ENCODE assay signal across 9 cellular contexts in the genomic region with DNA sequence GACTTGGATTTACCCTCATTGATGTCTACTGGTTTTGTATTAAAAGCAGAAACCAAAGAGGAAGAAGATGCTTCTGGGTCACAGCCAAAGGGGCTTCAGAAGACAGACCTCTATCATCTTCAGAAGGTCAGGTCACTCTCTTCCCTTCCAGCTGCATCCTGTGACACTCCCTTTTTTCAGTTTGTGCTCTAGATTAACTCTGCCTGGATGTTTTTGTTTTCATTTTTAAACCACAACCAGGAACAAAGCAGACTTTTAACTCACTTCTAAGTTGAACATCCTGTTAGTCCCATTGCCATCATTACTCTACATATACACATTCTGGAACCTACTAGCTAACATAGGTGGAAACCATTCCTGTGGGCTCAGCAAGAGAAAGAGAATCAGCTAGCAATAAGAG. TPM values are rescaled to one million over a fixed set of nuclear protein-coding genes. Genes with fewer than 3 reads are reported as not detected.
DNase-seq lines count a peak whose midpoint lies in the region; ATAC-seq and TF ChIP-seq lines count a peak whose summit lies in the region.
"Had no signal": no experiment of that assay in that cellular context is flagged by ENCODE, and none has a peak within 500 bp of the region (broad histone marks: within the 10 kb centered on the region; RNA-seq: fewer than 3 reads in every experiment).

No MANE protein-coding gene starts in this region.

- no peak overlapping the region for H3K4me3 ChIP-seq in fibroblast of villous mesenchyme (ENCODE audit: low read depth, low read length)
- no peak overlapping the region for H3K4me3 ChIP-seq in stomach
- no peak overlapping the region for H3K4me3 ChIP-seq in upper lobe of left lung
- H3K4me3 ChIP-seq in effector memory CD4-positive, alpha-beta T cell (ENCODE audit: insufficient read depth, low read depth, low read length, poor library complexity, severe bottlenecking) = no peak overlapping the region

- intact Hi-C loops in stomach (cut with DNase I; ENCODE audit: low total_unique reads) = no loop called here

- H3K27ac ChIP-seq in stomach (no peak overlapping the region), upper lobe of left lung (no peak overlapping the region)
- no peak overlapping the region for H3K27ac ChIP-seq in effector memory CD4-positive, alpha-beta T cell (ENCODE audit: insufficient read depth, low read length, poor library complexity, severe bottlenecking)

- ATAC-seq in GM18870 (IDR thresholded peaks at IDR 0.05; ENCODE audit: unreplicated experiment) (peak; percentile 86), GM21737 (IDR thresholded peaks at IDR 0.05; ENCODE audit: unreplicated experiment) (peak; percentile 84), upper lobe of left lung (ENCODE audit: low FRiP score in 2 of 2) (no peak)
- ATAC-seq: left cardiac atrium had no signal

- TF ChIP-seq CTCF in fibroblast of villous mesenchyme (IDR thresholded peaks at IDR 0.05; ENCODE audit: insufficient read depth, low read depth, low read length) (no peak), stomach (IDR thresholded peaks at IDR 0.05) (no peak), upper lobe of left lung (IDR thresholded peaks at IDR 0.05) (no peak)

- H3K36me3 ChIP-seq in stomach (peaks cover 0 to 35% (median 14%) of the 10 kb centered on the region in 4 donors), upper lobe of left lung (peaks cover 0 to 26% (median 3%) of the 10 kb centered on the region in 4 donors)
- H3K36me3 ChIP-seq in effector memory CD4-positive, alpha-beta T cell (ENCODE audit: control insufficient read depth, insufficient read depth, low read length) = no peaks in the 10 kb centered on the region

- peaks cover 0 to 27% (median 10%) of the 10 kb centered on the region in 4 donors for H3K4me1 ChIP-seq in stomach
- H3K4me1 ChIP-seq in upper lobe of left lung = no peaks in the 10 kb centered on the region
- peaks cover 10% of the 10 kb centered on the region for H3K4me1 ChIP-seq in effector memory CD4-positive, alpha-beta T cell (ENCODE audit: control insufficient read depth, insufficient read depth, low read length, poor library complexity, severe bottlenecking)

- H3K9me3 ChIP-seq in stomach (no peaks in the 10 kb centered on the region), upper lobe of left lung (no peaks in the 10 kb centered on the region)
- H3K9me3 ChIP-seq in effector memory CD4-positive, alpha-beta T cell (ENCODE audit: control insufficient read depth, low read length) = no peaks in the 10 kb centered on the region

- TF ChIP-seq EP300 in stomach (IDR thresholded peaks at IDR 0.05) (no peak), upper lobe of left lung (IDR thresholded peaks at IDR 0.05) (no peak)

- peak; percentile 23 for DNase-seq in HT1080 (ENCODE audit: low read depth)
- DNase-seq in fibroblast of villous mesenchyme (ENCODE audit: low read depth) = peak; percentile 30
- no peak for DNase-seq in stomach
- no peak for DNase-seq in stimulated activated CD4-positive, alpha-beta T cell treated with anti-CD3 and anti-CD28 coated beads, Interleukin-2, amount 100 ng/mL, for 24 hours
- DNase-seq in upper lobe of left lung = no peak
- no peak for DNase-seq in effector memory CD4-positive, alpha-beta T cell
- DNase-seq: left cardiac atrium had no signal

- TF ChIP-seq POLR2A in stomach (IDR thresholded peaks at IDR 0.05) (no peak), upper lobe of left lung (IDR thresholded peaks at IDR 0.05) (no peak)

- H3K27me3 ChIP-seq in stomach (no peaks in the 10 kb centered on the region), upper lobe of left lung (no peaks in the 10 kb centered on the region)
- H3K27me3 ChIP-seq in effector memory CD4-positive, alpha-beta T cell (replicated peaks; ENCODE audit: control insufficient read depth, insufficient read depth, low read length, poor library complexity, severe bottlenecking) = no peaks in the 10 kb centered on the region

RNA-seq across cellular contexts. Expression of gene AKIRIN2, which starts 45.2 kb away (rescaled TPM):
- 19.4 and 32.4 TPM in 2 replicates for total RNA-seq in HT1080 (2014; rRNA removed; shearing (Covaris generic))
- polyA plus RNA-seq in HT1080 (2015; cell fraction: cytosol; rRNA removed) = 79.7 and 87.3 TPM in 2 replicates
- polyA plus RNA-seq in HT1080 (2015; cell fraction: nucleus; rRNA removed) = 71.7 and 86.0 TPM in 2 replicates
- 13.9 and 17.7 TPM in 2 replicates for total RNA-seq in fibroblast of villous mesenchyme
- total RNA-seq in stomach = 10 to 100 TPM in 2 of 5 donors, 1 to 10 TPM in 2, under 1 TPM in 1; 0.58 to 49.0 (median 5.8) TPM
- polyA plus RNA-seq in stomach = 10 to 100 TPM; 13.0 to 20.3 (median 18.0) TPM
- total RNA-seq in upper lobe of left lung = 10 to 100 TPM; 42.3 to 87.0 (median 57.2) TPM

Comparison
In these comparisons a context has a peak if more than half of its experiments do, and no peak if none do; other contexts are left out.
1. ATAC-seq: peak in GM18870 (single experiment) and GM21737 (single experiment); none in upper lobe of left lung (0 of 2).
2. DNase-seq: peak in HT1080 (single experiment) and fibroblast of villous mesenchyme (single experiment); none in stomach (single experiment), stimulated activated CD4-positive, alpha-beta T cell treated with anti-CD3 and anti-CD28 coated beads, Interleukin-2, amount 100 ng/mL, for 24 hours (0 of 2), upper lobe of left lung (0 of 2) and effector memory CD4-positive, alpha-beta T cell (0 of 3).